Comparison of ENCODE assay signal across 1 cellular context in genomic region chr13:108915095-108915633, GRCh38.
TF ChIP-seq lines count a peak whose summit lies in the region.

No MANE protein-coding gene starts in this region.

TF ChIP-seq in H1, 55 proteins besides CTCF, POLR2A, EP300 and RAD21 (continued from another document):
- TF ChIP-seq TCF12 (IDR thresholded peaks at IDR 0.05; ENCODE audit: low read depth, low read length) (no peak), KDM4A (IDR thresholded peaks at IDR 0.05; ENCODE audit: low read depth, low read length, severe bottlenecking) (no peak), POU5F1 (IDR thresholded peaks at IDR 0.05; ENCODE audit: low read depth, low read length) (no peak), CBX5 (IDR thresholded peaks at IDR 0.05; ENCODE audit: low read depth, low read length) (no peak), SP1 (IDR thresholded peaks at IDR 0.05; ENCODE audit: low read depth, low read length) (no peak)
- TF ChIP-seq, protein P1, sequence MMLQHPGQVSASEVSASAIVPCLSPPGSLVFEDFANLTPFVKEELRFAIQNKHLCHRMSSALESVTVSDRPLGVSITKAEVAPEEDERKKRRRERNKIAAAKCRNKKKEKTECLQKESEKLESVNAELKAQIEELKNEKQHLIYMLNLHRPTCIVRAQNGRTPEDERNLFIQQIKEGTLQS (IDR thresholded peaks at IDR 0.05; ENCODE audit: insufficient read depth, low read depth, low read length) = no peak
TF ChIP-seq in H1: peak in this region for 0.
